ENCODE assay signal across 19 cellular contexts in genomic region chr2:128879161-128879560, GRCh38.
A peak's percentile ranks its signal among the peaks of the same experiment; 100 is the strongest.
DNase-seq lines count a peak whose midpoint lies in the region; FAIRE-seq and TF ChIP-seq lines count a peak whose summit lies in the region.
"Had no signal": no experiment of that assay in that cellular context is flagged by ENCODE, and none has a peak within 500 bp of the region (broad histone marks: within the 10 kb centered on the region; RNA-seq: fewer than 3 reads in every experiment).

No MANE protein-coding gene starts in this region.

- peaks cover 19% of the 10 kb centered on the region for H3K4me1 Mint-ChIP-seq in glutamatergic neuron (ENCODE audit: low read depth, unreplicated experiment)
- H3K4me1 Mint-ChIP-seq: CD8-positive, alpha-beta memory T cell had no signal

- no peak overlapping the region for H2BK5ac ChIP-seq in mesendoderm (ENCODE audit: low read length)

- no peaks in the 10 kb centered on the region for H3K79me1 ChIP-seq in mesendoderm (ENCODE audit: low read length)

- H3K36me3 ChIP-seq in HUES64 (ENCODE audit: insufficient read depth, low read length) (no peaks in the 10 kb centered on the region), mesendoderm (ENCODE audit: control insufficient read depth, insufficient read depth, low read length) (no peaks in the 10 kb centered on the region)
- H3K36me3 ChIP-seq: SJSA1 had no signal

- H3K79me2 ChIP-seq in mesendoderm (ENCODE audit: control insufficient read depth, insufficient read depth, low read length) = no peaks in the 10 kb centered on the region

- TF ChIP-seq CTCF in glutamatergic neuron (IDR thresholded peaks at IDR 0.05; ENCODE audit: partially characterized antibody, unreplicated experiment) = no peak

- no peak overlapping the region for H4K8ac ChIP-seq in mesendoderm (ENCODE audit: low read depth, low read length)

- no peaks in the 10 kb centered on the region for H3K27me3 ChIP-seq in HUES64 (ENCODE audit: insufficient read depth, low read length)
- no peaks in the 10 kb centered on the region for H3K27me3 ChIP-seq in mesendoderm (ENCODE audit: insufficient read depth, low read length, poor library complexity)
- H3K27me3 ChIP-seq: SJSA1 had no signal

- no peak overlapping the region for H3K9ac ChIP-seq in HUES64 (ENCODE audit: low read depth, low read length)
- H3K9ac ChIP-seq in mesendoderm (ENCODE audit: low read length) = no peak overlapping the region
- H3K9ac ChIP-seq: KMS-11 had no signal

- peak overlapping the region; percentile 21 for H3K27ac Mint-ChIP-seq in glutamatergic neuron (ENCODE audit: unreplicated experiment)
- H3K27ac Mint-ChIP-seq: CD8-positive, alpha-beta memory T cell had no signal

- peaks cover 13% of the 10 kb centered on the region for H3K36me3 Mint-ChIP-seq in glutamatergic neuron (ENCODE audit: unreplicated experiment)
- H3K36me3 Mint-ChIP-seq: CD8-positive, alpha-beta memory T cell had no signal

- H3K27ac ChIP-seq in HUES64 (ENCODE audit: low read depth, low read length) (peak overlapping the region; percentile 23), mesendoderm (ENCODE audit: low read depth, low read length) (no peak overlapping the region)
- H3K27ac ChIP-seq: C4-2B, HL-60, KMS-11, SJSA1 had no signal

- H3K56ac ChIP-seq in mesendoderm (ENCODE audit: low read length) = no peak overlapping the region

- H3K4ac ChIP-seq in mesendoderm (ENCODE audit: low read depth, low read length) = no peak overlapping the region

- H3K9me3 ChIP-seq in HUES64 (ENCODE audit: insufficient read depth, low read depth, low read length) = no peaks in the 10 kb centered on the region
- H3K9me3 ChIP-seq: SJSA1 had no signal

- peaks cover 6% of the 10 kb centered on the region for H3K27me3 Mint-ChIP-seq in glutamatergic neuron (ENCODE audit: unreplicated experiment)

- WGBS in HUES64 = 42% methylated on average over 4 of the region's 4 CpGs
- WGBS in mesendoderm (ENCODE audit: extremely low coverage, insufficient coverage, low lambda C conversion rate) = no CpG with 5 or more reads among the region's 4 CpGs

- H3K4me3 Mint-ChIP-seq in glutamatergic neuron (ENCODE audit: unreplicated experiment) = no peak overlapping the region
- H3K4me3 Mint-ChIP-seq: CD8-positive, alpha-beta memory T cell had no signal

- H3K23ac ChIP-seq in mesendoderm (ENCODE audit: low read length) = no peak overlapping the region

- H2BK120ac ChIP-seq in mesendoderm (ENCODE audit: low read depth, low read length) = no peak overlapping the region

- H3K4me2 ChIP-seq in mesendoderm (ENCODE audit: low read length) = no peak overlapping the region
- H3K4me2 ChIP-seq: KMS-11 had no signal

- H3K4me3 ChIP-seq in HUES64 (ENCODE audit: low read length) = no peak overlapping the region
- no peak overlapping the region for H3K4me3 ChIP-seq in mesendoderm (ENCODE audit: low read length)
- H3K4me3 ChIP-seq: SJSA1 had no signal

- DNase-seq in ELF-1 (ENCODE audit: low read depth, low spot score) = peak; percentile 50
- DNase-seq in glutamatergic neuron = no peak
- DNase-seq in mesendoderm = peak; percentile 66
- no peak for DNase-seq in DMS114 treated with DMSO at 0.1 percent for 48 hours (lab: John Stamatoyannopoulos, UW; ENCODE audit: unreplicated experiment)
- DNase-seq in DMS53 (lab: John Stamatoyannopoulos, UW) = no peak
- no peak for DNase-seq in GM19239 (ENCODE audit: insufficient read length, low spot score)
- DNase-seq in NCI-H187 (lab: John Stamatoyannopoulos, UW) = no peak
- DNase-seq: Calu3; CD8-positive, alpha-beta memory T cell; HCEC 1CT; NCI-H1105 treated with DMSO at 0.1 percent for 48 hours; NCI-H446; NCI-H526; OCI-M1 had no signal

- H3K4me1 ChIP-seq in HUES64 (ENCODE audit: insufficient read depth, low read length) (peaks cover 27% of the 10 kb centered on the region), mesendoderm (ENCODE audit: control insufficient read depth, low read depth, low read length) (peaks cover 3% of the 10 kb centered on the region)
- H3K4me1 ChIP-seq: SJSA1 had no signal

- H3K18ac ChIP-seq in mesendoderm (ENCODE audit: low read length) = no peak overlapping the region

- H2AK5ac ChIP-seq in mesendoderm (ENCODE audit: low read length) = no peak overlapping the region

- no peak overlapping the region for H2BK15ac ChIP-seq in mesendoderm (replicated peaks; ENCODE audit: low read depth)

- no peak overlapping the region for H4K5ac ChIP-seq in mesendoderm (ENCODE audit: low read length)

- FAIRE-seq in GM19239 (lab: Jason Lieb, UNC) = no peak

- H3K9me3 Mint-ChIP-seq in glutamatergic neuron (ENCODE audit: unreplicated experiment) = no peaks in the 10 kb centered on the region

Comparison
In these comparisons a context has a peak if more than half of its experiments do, and no peak if none do; other contexts are left out.
1. DNase-seq: peak in ELF-1 (single experiment) and mesendoderm (single experiment); none in glutamatergic neuron (single experiment), DMS114 treated with DMSO at 0.1 percent for 48 hours (single experiment), DMS53 (single experiment), GM19239 (single experiment) and NCI-H187 (0 of 2).